Comparison of ENCODE assay signal across 10 cellular contexts in genomic region chr14:101839236-101839635, GRCh38.
A peak's percentile ranks its signal among the peaks of the same experiment; 100 is the strongest.
DNase-seq lines count a peak whose midpoint lies in the region; ATAC-seq and TF ChIP-seq lines count a peak whose summit lies in the region.
"Had no signal": no experiment of that assay in that cellular context is flagged by ENCODE, and none has a peak within 500 bp of the region (broad histone marks: within the 10 kb centered on the region; RNA-seq: fewer than 3 reads in every experiment).

No MANE protein-coding gene starts in this region.

- H3K27me3 Mint-ChIP-seq in progenitor cell of endocrine pancreas (no peaks in the 10 kb centered on the region), glutamatergic neuron (ENCODE audit: unreplicated experiment) (peaks cover 5% of the 10 kb centered on the region)

- peak; percentile 50 for ATAC-seq in HG02885 (IDR thresholded peaks at IDR 0.05; ENCODE audit: poor library complexity, unreplicated experiment)
- ATAC-seq: A549, body of pancreas had no signal

- peak overlapping the region; percentile 86 for H3K27ac Mint-ChIP-seq in progenitor cell of endocrine pancreas
- H3K27ac Mint-ChIP-seq in glutamatergic neuron (ENCODE audit: unreplicated experiment), result no peak overlapping the region

- H3K4me3 Mint-ChIP-seq in progenitor cell of endocrine pancreas (ENCODE audit: low read depth) (no peak overlapping the region), glutamatergic neuron (ENCODE audit: unreplicated experiment) (no peak overlapping the region)

- peaks cover 9% of the 10 kb centered on the region for H3K36me3 Mint-ChIP-seq in progenitor cell of endocrine pancreas (ENCODE audit: insufficient read depth)
- H3K36me3 Mint-ChIP-seq in glutamatergic neuron (ENCODE audit: unreplicated experiment), result no peaks in the 10 kb centered on the region

- H3K4me1 Mint-ChIP-seq in progenitor cell of endocrine pancreas (ENCODE audit: low read depth), result peaks cover 10% of the 10 kb centered on the region
- H3K4me1 Mint-ChIP-seq in glutamatergic neuron (ENCODE audit: low read depth, unreplicated experiment), result peaks cover 48% of the 10 kb centered on the region

- DNase-seq in NCI-H2107 treated with DMSO at 0.1 percent for 48 hours (lab: John Stamatoyannopoulos, UW; ENCODE audit: unreplicated experiment) (peak; percentile 61), NCI-H2107 (lab: John Stamatoyannopoulos, UW) (no peak), T-helper 2 cell (peak in 3 of 5 experiments; percentile 37 to 92 (median 42)), progenitor cell of endocrine pancreas (ENCODE audit: low spot score, unreplicated experiment) (no peak), Ammon's horn (ENCODE audit: low spot score) (no peak), glutamatergic neuron (no peak), inferior parietal cortex (ENCODE audit: extremely low spot score) (no peak)

- H3K9me3 Mint-ChIP-seq in progenitor cell of endocrine pancreas (ENCODE audit: low read depth) (no peaks in the 10 kb centered on the region), glutamatergic neuron (ENCODE audit: unreplicated experiment) (no peaks in the 10 kb centered on the region)

- TF ChIP-seq CTCF in progenitor cell of endocrine pancreas (IDR thresholded peaks at IDR 0.05; ENCODE audit: unreplicated experiment), result no peak
- TF ChIP-seq CTCF in glutamatergic neuron (IDR thresholded peaks at IDR 0.05; ENCODE audit: partially characterized antibody, unreplicated experiment), result no peak

Comparison
In these comparisons a context has a peak if more than half of its experiments do, and no peak if none do; other contexts are left out.
1. DNase-seq: peak in NCI-H2107 treated with DMSO at 0.1 percent for 48 hours (single experiment) and T-helper 2 cell (3 of 5); none in NCI-H2107 (single experiment), progenitor cell of endocrine pancreas (single experiment), Ammon's horn (single experiment), glutamatergic neuron (single experiment) and inferior parietal cortex (single experiment).